ENCODE assay signal across 1 cellular context in genomic region chr6:28218312-28219248, GRCh38.
A peak's percentile ranks its signal among the peaks of the same experiment; 100 is the strongest.
TF ChIP-seq lines count a peak whose summit lies in the region.

No MANE protein-coding gene starts in this region.

TF ChIP-seq in HEK293, 187 proteins besides CTCF, POLR2A, EP300 and RAD21 (continued from another document):
- TF ChIP-seq PATZ1 (tag by site-specific recombination; IDR thresholded peaks at IDR 0.05), result peak; percentile 77
- TF ChIP-seq PRDM1 (tag by site-specific recombination; IDR thresholded peaks at IDR 0.05), result no peak
- TF ChIP-seq ZSCAN30 (tag by site-specific recombination; IDR thresholded peaks at IDR 0.05), result peak; percentile 41; the same call in 1 of the 2 replicates
- TF ChIP-seq, protein P1, sequence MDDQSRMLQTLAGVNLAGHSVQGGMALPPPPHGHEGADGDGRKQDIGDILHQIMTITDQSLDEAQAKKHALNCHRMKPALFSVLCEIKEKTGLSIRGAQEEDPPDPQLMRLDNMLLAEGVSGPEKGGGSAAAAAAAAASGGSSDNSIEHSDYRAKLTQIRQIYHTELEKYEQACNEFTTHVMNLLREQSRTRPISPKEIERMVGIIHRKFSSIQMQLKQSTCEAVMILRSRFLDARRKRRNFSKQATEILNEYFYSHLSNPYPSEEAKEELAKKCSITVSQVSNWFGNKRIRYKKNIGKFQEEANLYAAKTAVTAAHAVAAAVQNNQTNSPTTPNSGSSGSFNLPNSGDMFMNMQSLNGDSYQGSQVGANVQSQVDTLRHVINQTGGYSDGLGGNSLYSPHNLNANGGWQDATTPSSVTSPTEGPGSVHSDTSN (CRISPR knock-in tag; IDR thresholded peaks at IDR 0.05), result no peak
- TF ChIP-seq, protein P2, sequence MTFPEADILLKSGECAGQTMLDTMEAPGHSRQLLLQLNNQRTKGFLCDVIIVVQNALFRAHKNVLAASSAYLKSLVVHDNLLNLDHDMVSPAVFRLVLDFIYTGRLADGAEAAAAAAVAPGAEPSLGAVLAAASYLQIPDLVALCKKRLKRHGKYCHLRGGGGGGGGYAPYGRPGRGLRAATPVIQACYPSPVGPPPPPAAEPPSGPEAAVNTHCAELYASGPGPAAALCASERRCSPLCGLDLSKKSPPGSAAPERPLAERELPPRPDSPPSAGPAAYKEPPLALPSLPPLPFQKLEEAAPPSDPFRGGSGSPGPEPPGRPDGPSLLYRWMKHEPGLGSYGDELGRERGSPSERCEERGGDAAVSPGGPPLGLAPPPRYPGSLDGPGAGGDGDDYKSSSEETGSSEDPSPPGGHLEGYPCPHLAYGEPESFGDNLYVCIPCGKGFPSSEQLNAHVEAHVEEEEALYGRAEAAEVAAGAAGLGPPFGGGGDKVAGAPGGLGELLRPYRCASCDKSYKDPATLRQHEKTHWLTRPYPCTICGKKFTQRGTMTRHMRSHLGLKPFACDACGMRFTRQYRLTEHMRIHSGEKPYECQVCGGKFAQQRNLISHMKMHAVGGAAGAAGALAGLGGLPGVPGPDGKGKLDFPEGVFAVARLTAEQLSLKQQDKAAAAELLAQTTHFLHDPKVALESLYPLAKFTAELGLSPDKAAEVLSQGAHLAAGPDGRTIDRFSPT (tag by site-specific recombination; IDR thresholded peaks at IDR 0.05), result peak; percentile 60; the same call in 1 of the 2 replicates
- no peak for TF ChIP-seq ZNF843 (tag by site-specific recombination; IDR thresholded peaks at IDR 0.05)
- TF ChIP-seq, protein P3, sequence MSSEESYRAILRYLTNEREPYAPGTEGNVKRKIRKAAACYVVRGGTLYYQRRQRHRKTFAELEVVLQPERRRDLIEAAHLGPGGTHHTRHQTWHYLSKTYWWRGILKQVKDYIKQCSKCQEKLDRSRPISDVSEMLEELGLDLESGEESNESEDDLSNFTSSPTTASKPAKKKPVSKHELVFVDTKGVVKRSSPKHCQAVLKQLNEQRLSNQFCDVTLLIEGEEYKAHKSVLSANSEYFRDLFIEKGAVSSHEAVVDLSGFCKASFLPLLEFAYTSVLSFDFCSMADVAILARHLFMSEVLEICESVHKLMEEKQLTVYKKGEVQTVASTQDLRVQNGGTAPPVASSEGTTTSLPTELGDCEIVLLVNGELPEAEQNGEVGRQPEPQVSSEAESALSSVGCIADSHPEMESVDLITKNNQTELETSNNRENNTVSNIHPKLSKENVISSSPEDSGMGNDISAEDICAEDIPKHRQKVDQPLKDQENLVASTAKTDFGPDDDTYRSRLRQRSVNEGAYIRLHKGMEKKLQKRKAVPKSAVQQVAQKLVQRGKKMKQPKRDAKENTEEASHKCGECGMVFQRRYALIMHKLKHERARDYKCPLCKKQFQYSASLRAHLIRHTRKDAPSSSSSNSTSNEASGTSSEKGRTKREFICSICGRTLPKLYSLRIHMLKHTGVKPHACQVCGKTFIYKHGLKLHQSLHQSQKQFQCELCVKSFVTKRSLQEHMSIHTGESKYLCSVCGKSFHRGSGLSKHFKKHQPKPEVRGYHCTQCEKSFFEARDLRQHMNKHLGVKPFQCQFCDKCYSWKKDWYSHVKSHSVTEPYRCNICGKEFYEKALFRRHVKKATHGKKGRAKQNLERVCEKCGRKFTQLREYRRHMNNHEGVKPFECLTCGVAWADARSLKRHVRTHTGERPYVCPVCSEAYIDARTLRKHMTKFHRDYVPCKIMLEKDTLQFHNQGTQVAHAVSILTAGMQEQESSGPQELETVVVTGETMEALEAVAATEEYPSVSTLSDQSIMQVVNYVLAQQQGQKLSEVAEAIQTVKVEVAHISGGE (tag by site-specific recombination; conservative IDR thresholded peaks at IDR 0.05; ENCODE audit: low read depth), result peak; percentile 91
- peak; percentile 87; the same call in 1 of the 2 replicates for TF ChIP-seq ZNF2 (tag by site-specific recombination; IDR thresholded peaks at IDR 0.05)
- peak; percentile 29; the same call in 1 of the 2 replicates for TF ChIP-seq GLIS2 (tag by site-specific recombination; IDR thresholded peaks at IDR 0.05)
- peak; percentile 42 for TF ChIP-seq SP2 (tag by site-specific recombination; IDR thresholded peaks at IDR 0.05)
- TF ChIP-seq ZNF335 (tag by site-specific recombination; conservative IDR thresholded peaks at IDR 0.05), result peak; percentile 1
- no peak for TF ChIP-seq MEIS1 (CRISPR knock-in tag; IDR thresholded peaks at IDR 0.05; ENCODE audit: borderline replicate concordance)
- TF ChIP-seq ZNF837 (tag by site-specific recombination; IDR thresholded peaks at IDR 0.05), result no peak
- no peak for TF ChIP-seq ZNF707 (tag by site-specific recombination; IDR thresholded peaks at IDR 0.05)
- no peak for TF ChIP-seq ZNF155 (tag by site-specific recombination; IDR thresholded peaks at IDR 0.05)
- no peak for TF ChIP-seq ZNF37A (tag by site-specific recombination; IDR thresholded peaks at IDR 0.05)
- TF ChIP-seq WT1 (tag by site-specific recombination; IDR thresholded peaks at IDR 0.05), result peak; percentile 25; the same call in 1 of the 2 replicates
- TF ChIP-seq, protein P4, sequence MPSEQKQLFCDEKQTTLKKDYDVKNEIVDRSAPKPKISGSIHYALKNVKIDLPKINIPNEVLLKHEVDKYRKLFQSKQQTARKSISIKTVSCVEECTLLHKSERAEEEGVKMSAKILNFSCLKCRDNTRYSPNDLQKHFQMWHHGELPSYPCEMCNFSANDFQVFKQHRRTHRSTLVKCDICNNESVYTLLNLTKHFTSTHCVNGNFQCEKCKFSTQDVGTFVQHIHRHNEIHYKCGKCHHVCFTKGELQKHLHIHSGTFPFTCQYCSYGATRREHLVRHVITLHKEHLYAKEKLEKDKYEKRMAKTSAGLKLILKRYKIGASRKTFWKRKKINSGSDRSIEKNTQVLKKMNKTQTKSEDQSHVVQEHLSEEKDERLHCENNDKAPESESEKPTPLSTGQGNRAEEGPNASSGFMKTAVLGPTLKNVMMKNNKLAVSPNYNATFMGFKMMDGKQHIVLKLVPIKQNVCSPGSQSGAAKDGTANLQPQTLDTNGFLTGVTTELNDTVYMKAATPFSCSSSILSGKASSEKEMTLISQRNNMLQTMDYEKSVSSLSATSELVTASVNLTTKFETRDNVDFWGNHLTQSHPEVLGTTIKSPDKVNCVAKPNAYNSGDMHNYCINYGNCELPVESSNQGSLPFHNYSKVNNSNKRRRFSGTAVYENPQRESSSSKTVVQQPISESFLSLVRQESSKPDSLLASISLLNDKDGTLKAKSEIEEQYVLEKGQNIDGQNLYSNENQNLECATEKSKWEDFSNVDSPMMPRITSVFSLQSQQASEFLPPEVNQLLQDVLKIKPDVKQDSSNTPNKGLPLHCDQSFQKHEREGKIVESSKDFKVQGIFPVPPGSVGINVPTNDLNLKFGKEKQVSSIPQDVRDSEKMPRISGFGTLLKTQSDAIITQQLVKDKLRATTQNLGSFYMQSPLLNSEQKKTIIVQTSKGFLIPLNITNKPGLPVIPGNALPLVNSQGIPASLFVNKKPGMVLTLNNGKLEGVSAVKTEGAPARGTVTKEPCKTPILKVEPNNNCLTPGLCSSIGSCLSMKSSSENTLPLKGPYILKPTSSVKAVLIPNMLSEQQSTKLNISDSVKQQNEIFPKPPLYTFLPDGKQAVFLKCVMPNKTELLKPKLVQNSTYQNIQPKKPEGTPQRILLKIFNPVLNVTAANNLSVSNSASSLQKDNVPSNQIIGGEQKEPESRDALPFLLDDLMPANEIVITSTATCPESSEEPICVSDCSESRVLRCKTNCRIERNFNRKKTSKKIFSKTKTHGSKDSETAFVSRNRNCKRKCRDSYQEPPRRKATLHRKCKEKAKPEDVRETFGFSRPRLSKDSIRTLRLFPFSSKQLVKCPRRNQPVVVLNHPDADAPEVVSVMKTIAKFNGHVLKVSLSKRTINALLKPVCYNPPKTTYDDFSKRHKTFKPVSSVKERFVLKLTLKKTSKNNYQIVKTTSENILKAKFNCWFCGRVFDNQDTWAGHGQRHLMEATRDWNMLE (tag by site-specific recombination; conservative IDR thresholded peaks at IDR 0.05; ENCODE audit: low read depth), result peak; percentile 71
- no peak for TF ChIP-seq PRDM4 (tag by site-specific recombination; IDR thresholded peaks at IDR 0.05)
- peak; percentile 97 for TF ChIP-seq ZNF394 (tag by site-specific recombination; IDR thresholded peaks at IDR 0.05; ENCODE audit: borderline replicate concordance)
- TF ChIP-seq, protein P5, sequence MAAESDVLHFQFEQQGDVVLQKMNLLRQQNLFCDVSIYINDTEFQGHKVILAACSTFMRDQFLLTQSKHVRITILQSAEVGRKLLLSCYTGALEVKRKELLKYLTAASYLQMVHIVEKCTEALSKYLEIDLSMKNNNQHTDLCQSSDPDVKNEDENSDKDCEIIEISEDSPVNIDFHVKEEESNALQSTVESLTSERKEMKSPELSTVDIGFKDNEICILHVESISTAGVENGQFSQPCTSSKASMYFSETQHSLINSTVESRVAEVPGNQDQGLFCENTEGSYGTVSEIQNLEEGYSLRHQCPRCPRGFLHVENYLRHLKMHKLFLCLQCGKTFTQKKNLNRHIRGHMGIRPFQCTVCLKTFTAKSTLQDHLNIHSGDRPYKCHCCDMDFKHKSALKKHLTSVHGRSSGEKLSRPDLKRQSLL (tag by site-specific recombination; IDR thresholded peaks at IDR 0.05), result peak; percentile 67
- no peak for TF ChIP-seq HOXA7 (CRISPR knock-in tag; IDR thresholded peaks at IDR 0.05; ENCODE audit: borderline replicate concordance)
- no peak for TF ChIP-seq ZNF510 (tag by site-specific recombination; IDR thresholded peaks at IDR 0.05; ENCODE audit: insufficient replicate concordance)
- no peak for TF ChIP-seq BCL6B (tag by site-specific recombination; IDR thresholded peaks at IDR 0.05)
- TF ChIP-seq SP7 (tag by site-specific recombination; IDR thresholded peaks at IDR 0.05), result peak; percentile 45
- TF ChIP-seq ZNF501 (tag by site-specific recombination; IDR thresholded peaks at IDR 0.05), result peak; percentile 47; the same call in 1 of the 2 replicates
- peak; percentile 9; the same call in 1 of the 2 replicates for TF ChIP-seq ZBTB20 (tag by site-specific recombination; IDR thresholded peaks at IDR 0.05)
- TF ChIP-seq, protein P6, sequence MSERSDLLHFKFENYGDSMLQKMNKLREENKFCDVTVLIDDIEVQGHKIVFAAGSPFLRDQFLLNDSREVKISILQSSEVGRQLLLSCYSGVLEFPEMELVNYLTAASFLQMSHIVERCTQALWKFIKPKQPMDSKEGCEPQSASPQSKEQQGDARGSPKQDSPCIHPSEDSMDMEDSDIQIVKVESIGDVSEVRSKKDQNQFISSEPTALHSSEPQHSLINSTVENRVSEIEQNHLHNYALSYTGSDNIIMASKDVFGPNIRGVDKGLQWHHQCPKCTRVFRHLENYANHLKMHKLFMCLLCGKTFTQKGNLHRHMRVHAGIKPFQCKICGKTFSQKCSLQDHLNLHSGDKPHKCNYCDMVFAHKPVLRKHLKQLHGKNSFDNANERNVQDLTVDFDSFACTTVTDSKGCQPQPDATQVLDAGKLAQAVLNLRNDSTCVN (tag by site-specific recombination; optimal IDR thresholded peaks at IDR 0.05), result peak; percentile 47
